Comparison of ENCODE assay signal across 24 cellular contexts in genomic region chr2:237833546-237833945, GRCh38. TPM values are rescaled to one million over a fixed set of nuclear protein-coding genes. Genes with fewer than 3 reads are reported as not detected.
DNase-seq lines count a peak whose midpoint lies in the region; ATAC-seq and TF ChIP-seq lines count a peak whose summit lies in the region.
"Had no signal": no experiment of that assay in that cellular context is flagged by ENCODE, and none has a peak within 500 bp of the region (broad histone marks: within the 10 kb centered on the region; RNA-seq: fewer than 3 reads in every experiment).

No MANE protein-coding gene starts in this region.

- POLR2A ChIA-PET in AG04450 (lab: Yijun Ruan, JAX) = no interaction called here
- POLR2A ChIA-PET in MCF 10A (lab: Yijun Ruan, JAX) = interaction anchor here (0.7 kb wide), 2 partner anchors 29 to 71 kb away, joined by 3 read pairs; no protein-coding TSS in a partner anchor

- H3K9me3 ChIP-seq in AG04450 (ENCODE audit: control insufficient read depth, insufficient read depth, low read length) (no peaks in the 10 kb centered on the region; the same call in 1 of the 2 replicates), Loucy (ENCODE audit: insufficient read depth, low read depth, low read length) (no peaks in the 10 kb centered on the region)
- H3K9me3 ChIP-seq: BE2C, HAP-1 had no signal

- no TSS peak for BruUV-seq in MCF 10A (replicated peaks; lab: Mats Ljungman, UMichigan)

- H3K4me3 Mint-ChIP-seq in MCF 10A (ENCODE audit: unreplicated experiment) = no peak overlapping the region
- H3K4me3 Mint-ChIP-seq: CD4-positive, CD25-positive, alpha-beta regulatory T cell; GM23338 had no signal

- H3K4me2 ChIP-seq in Loucy (ENCODE audit: low read depth, low read length, poor library complexity, severe bottlenecking) = peak overlapping the region; percentile 13
- H3K4me2 ChIP-seq: GM23338, KMS-11, PC-9 had no signal

- DNase-seq in AG04450 (ENCODE audit: low read depth, low spot score) (peak; percentile 16), choroid plexus epithelial cell (ENCODE audit: low read depth) (peak; percentile 70), fibroblast of villous mesenchyme (ENCODE audit: low read depth) (peak; percentile 51), MCF 10A (ENCODE audit: unreplicated experiment) (no peak), substantia nigra (lab: John Stamatoyannopoulos, UW) (no peak), NCI-H2029 treated with DMSO at 0.1 percent for 48 hours (lab: John Stamatoyannopoulos, UW) (no peak)
- DNase-seq: 8988T; BE2C; CD4-positive, CD25-positive, alpha-beta regulatory T cell; DMS79; MV-4-11; NCI-H1105 treated with DMSO at 0.1 percent for 48 hours; NCI-H2227 treated with DMSO at 0.1 percent for 48 hours; NCI-H510A treated with DMSO at 0.1 percent for 48 hours; NCI-H748 treated with DMSO at 0.1 percent for 48 hours; PC-9; RPMI8226; SHP77 had no signal

- ATAC-seq in GM18909 (IDR thresholded peaks at IDR 0.05; ENCODE audit: poor library complexity, unreplicated experiment) = no peak
- ATAC-seq: GM12878, GM23338 had no signal

- no peaks in the 10 kb centered on the region for H3K79me2 ChIP-seq in Loucy (ENCODE audit: insufficient read depth, low read length)

- no peaks in the 10 kb centered on the region for H3K9me2 ChIP-seq in Loucy (replicated peaks; ENCODE audit: low read depth, low read length)

- H3K27ac ChIP-seq in AG04450 (ENCODE audit: low read depth, low read length) = no peak overlapping the region
- H3K27ac ChIP-seq in substantia nigra (ENCODE audit: low read depth, low read length, poor library complexity, severe bottlenecking) = no peak overlapping the region
- H3K27ac ChIP-seq: KMS-11, PC-9 had no signal

- H4K20me1 ChIP-seq in Loucy (ENCODE audit: insufficient read depth, low read length, poor library complexity, severe bottlenecking) = no peaks in the 10 kb centered on the region

- H3K36me3 Mint-ChIP-seq in MCF 10A (ENCODE audit: insufficient read depth, unreplicated experiment) = no peaks in the 10 kb centered on the region

- H3K27me3 ChIP-seq in AG04450 (ENCODE audit: control insufficient read depth, insufficient read depth, low read length) (no peaks in the 10 kb centered on the region), Loucy (ENCODE audit: insufficient read depth, low read length, poor library complexity, severe bottlenecking) (no peaks in the 10 kb centered on the region)
- H3K27me3 ChIP-seq: BE2C had no signal

- no peaks in the 10 kb centered on the region for H3F3A ChIP-seq in Loucy (ENCODE audit: low read depth)

- H3K4me3 ChIP-seq in AG04450 (ENCODE audit: low read depth, low read length) (no peak overlapping the region), Loucy (ENCODE audit: low read length, poor library complexity, severe bottlenecking) (no peak overlapping the region), choroid plexus epithelial cell (ENCODE audit: low read depth, low read length) (no peak overlapping the region), fibroblast of villous mesenchyme (ENCODE audit: low read depth, low read length) (no peak overlapping the region)
- H3K4me3 ChIP-seq: GM12878, GM23338, HAP-1, PC-9 had no signal

- no peaks in the 10 kb centered on the region for H3K9me3 Mint-ChIP-seq in MCF 10A (ENCODE audit: unreplicated experiment)
- H3K9me3 Mint-ChIP-seq: CD4-positive, CD25-positive, alpha-beta regulatory T cell; GM23338 had no signal

- H3K27ac Mint-ChIP-seq in MCF 10A (ENCODE audit: low read depth, unreplicated experiment) = no peak overlapping the region
- H3K27ac Mint-ChIP-seq: CD4-positive, CD25-positive, alpha-beta regulatory T cell; GM23338 had no signal

- CTCF ChIA-PET in AG04450 (lab: Charles Lee) = interaction anchor here (1.6 kb wide), 1 partner anchor 430 kb away, joined by 4 read pairs; no protein-coding TSS in a partner anchor
- CTCF ChIA-PET in MCF 10A (lab: Yijun Ruan, JAX) = interaction anchor here (0.6 to 0.8 kb wide), 2 partner anchors 92 to 130 kb away, joined by 3 read pairs; no protein-coding TSS in a partner anchor

- no peaks in the 10 kb centered on the region for H3K4me1 Mint-ChIP-seq in MCF 10A (ENCODE audit: insufficient read depth, unreplicated experiment)
- H3K4me1 Mint-ChIP-seq: CD4-positive, CD25-positive, alpha-beta regulatory T cell; GM23338 had no signal

- no peaks in the 10 kb centered on the region for H3K27me3 Mint-ChIP-seq in MCF 10A (ENCODE audit: insufficient read depth, unreplicated experiment)
- H3K27me3 Mint-ChIP-seq: CD4-positive, CD25-positive, alpha-beta regulatory T cell had no signal

- no peak overlapping the region for H3K9ac ChIP-seq in Loucy (ENCODE audit: low read depth, low read length, poor library complexity, severe bottlenecking)
- H3K9ac ChIP-seq: KMS-11 had no signal

- TF ChIP-seq CTCF in AG04450 (IDR thresholded peaks at IDR 0.05; ENCODE audit: low read depth, low read length) (no peak), Loucy (conservative IDR thresholded peaks at IDR 0.05; ENCODE audit: low read length) (no peak), choroid plexus epithelial cell (conservative IDR thresholded peaks at IDR 0.05; ENCODE audit: low read depth, low read length) (no peak), fibroblast of villous mesenchyme (IDR thresholded peaks at IDR 0.05; ENCODE audit: insufficient read depth, low read depth, low read length) (no peak), MCF 10A (IDR thresholded peaks at IDR 0.05; ENCODE audit: unreplicated experiment) (no peak)

- intact Hi-C loops in MCF 10A (cut with micrococcal nuclease) = no loop called here

- no peaks in the 10 kb centered on the region for H3K36me3 ChIP-seq in Loucy (ENCODE audit: insufficient read depth, low read length)
- H3K36me3 ChIP-seq: BE2C, HAP-1 had no signal

- H2AFZ ChIP-seq in Loucy (ENCODE audit: low read length) = no peak overlapping the region
- H2AFZ ChIP-seq: GM23338, PC-9 had no signal

- peaks cover 21% of the 10 kb centered on the region for H3K4me1 ChIP-seq in Loucy (ENCODE audit: insufficient read depth, low read length, poor library complexity, severe bottlenecking)
- H3K4me1 ChIP-seq: BE2C, HAP-1 had no signal

RNA-seq across cellular contexts. Expression of gene RAMP1, which starts 25.9 kb away (rescaled TPM):
- 26.5 and 47.7 TPM in 2 replicates for polyA plus RNA-seq in AG04450 (2011; rRNA removed)
- 5.9 and 6.7 TPM in 2 replicates for polyA minus RNA-seq in AG04450 (2011; rRNA and poly(A)+ RNA removed)
- total RNA-seq in fibroblast of villous mesenchyme (28.0 and 35.0 TPM in 2 replicates), MCF 10A (2022) (4.3 and 11.2 TPM in 2 replicates)
- total RNA-seq: CD4-positive, CD25-positive, alpha-beta regulatory T cell had no signal

RNA-seq across cellular contexts. Expression of gene RBM44, which starts 35.0 kb away (rescaled TPM):
- 0.12 and 0.16 TPM in 2 replicates for polyA plus RNA-seq in AG04450 (2011; rRNA removed)
- polyA minus RNA-seq in AG04450 (2011; rRNA and poly(A)+ RNA removed) = 0.13 and 0.14 TPM in 2 replicates
- total RNA-seq in fibroblast of villous mesenchyme (0.43 and 0.97 TPM in 2 replicates), MCF 10A (2022) (0.15 and 0.23 TPM in 2 replicates)

Comparison
In these comparisons a context has a peak if more than half of its experiments do, and no peak if none do; other contexts are left out.
1. DNase-seq: peak in AG04450 (single experiment), choroid plexus epithelial cell (single experiment) and fibroblast of villous mesenchyme (single experiment); none in MCF 10A (single experiment), substantia nigra (0 of 49) and NCI-H2029 treated with DMSO at 0.1 percent for 48 hours (single experiment).